8 cellular contexts compared by ENCODE assay signal in the genomic region with DNA sequence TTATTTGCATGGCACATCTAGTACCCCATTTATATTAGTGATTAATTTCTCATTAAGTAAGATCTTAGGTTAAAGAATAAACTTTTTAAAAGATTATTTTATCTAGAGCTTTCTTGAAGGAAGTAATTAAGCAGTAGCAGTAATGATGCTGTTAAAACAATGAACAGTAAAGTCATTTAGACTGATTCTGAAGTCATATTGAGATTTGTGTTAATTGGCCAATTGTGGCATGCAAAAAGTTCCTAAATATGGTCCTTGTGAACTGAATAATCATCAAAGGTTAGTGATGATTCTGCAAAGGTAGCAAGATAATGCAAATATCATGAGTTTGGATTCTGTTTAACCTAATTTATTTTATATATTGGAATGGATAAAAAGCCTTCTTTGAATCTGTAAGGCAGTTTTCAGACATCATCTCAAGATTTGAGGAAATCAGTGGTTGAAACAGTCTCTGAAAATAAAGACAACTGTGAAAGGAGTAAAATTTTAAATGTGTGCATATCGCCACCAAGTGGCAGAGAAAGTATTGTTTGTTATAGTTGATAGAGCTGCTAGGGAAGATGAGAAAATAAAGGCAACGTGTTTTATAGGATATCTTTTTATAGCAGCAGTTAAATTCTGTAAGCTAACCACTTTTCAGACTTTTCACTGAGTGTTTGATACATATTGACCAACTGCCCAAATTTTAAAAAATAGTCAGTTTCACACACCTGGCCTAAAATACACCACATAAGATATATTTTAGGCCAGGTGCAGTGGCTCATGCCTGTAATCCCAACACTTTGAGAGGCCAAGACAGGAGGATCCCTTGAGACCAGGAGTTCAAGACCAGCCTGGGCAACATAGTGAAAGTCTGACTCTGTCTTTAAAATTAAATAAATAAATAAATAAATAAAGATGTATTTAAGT.
DNase-seq lines count a peak whose midpoint lies in the region; ATAC-seq and TF ChIP-seq lines count a peak whose summit lies in the region.

No MANE protein-coding gene starts in this region.

- H3K4me1 Mint-ChIP-seq in H9: peaks cover 20 to 21% of the 10 kb centered on the region in 2 experiments

- no peaks in the 10 kb centered on the region for H3K27me3 ChIP-seq in H9 (ENCODE audit: insufficient read depth, low read length)
- H3K27me3 ChIP-seq in parathyroid adenoma (ENCODE audit: control insufficient read depth, insufficient read depth, low read length): no peaks in the 10 kb centered on the region

- H3K79me2 ChIP-seq in H9 (ENCODE audit: insufficient read depth, low read length): peaks cover 2% of the 10 kb centered on the region; the same call in 1 of the 2 replicates
- H3K79me2 ChIP-seq in parathyroid adenoma: no peaks in the 10 kb centered on the region

- no peak overlapping the region for H4K5ac ChIP-seq in H9 (ENCODE audit: insufficient read length, low read depth, low read length)

- no peak overlapping the region for H2BK15ac ChIP-seq in H9 (ENCODE audit: low read depth, low read length)

- no peak overlapping the region for H3T11ph ChIP-seq in H9 (ENCODE audit: low read length)

- no peak overlapping the region for H2AFZ ChIP-seq in H9 (ENCODE audit: low read length)
- H2AFZ ChIP-seq in parathyroid adenoma: no peak overlapping the region

- no peak overlapping the region for H2AK5ac ChIP-seq in H9 (ENCODE audit: insufficient read length, low read length)

- no peak overlapping the region for H3K4me3 ChIP-seq in fibroblast of villous mesenchyme (ENCODE audit: low read depth, low read length)
- H3K4me3 ChIP-seq in parathyroid adenoma (ENCODE audit: low read depth, low read length): no peak overlapping the region

- H4K91ac ChIP-seq in H9 (ENCODE audit: insufficient read length, low read depth, low read length): no peak overlapping the region

- H3K23me2 ChIP-seq in H9 (ENCODE audit: insufficient read length, low read depth, low read length, poor library complexity, severe bottlenecking): no peaks in the 10 kb centered on the region

- H3K4ac ChIP-seq in H9 (ENCODE audit: low read depth, low read length): no peak overlapping the region

- H2BK20ac ChIP-seq in H9 (ENCODE audit: low read depth, low read length, poor library complexity, severe bottlenecking): no peak overlapping the region

- H2BK5ac ChIP-seq in H9 (ENCODE audit: insufficient read length, low read length): no peak overlapping the region

- no peak overlapping the region for H3K27ac Mint-ChIP-seq in H9

- no peak overlapping the region for H4K8ac ChIP-seq in H9 (replicated peaks; ENCODE audit: insufficient read length, low read depth, low read length)

- WGBS in H9 (ENCODE audit: extremely low coverage, insufficient read length, low lambda C conversion rate): no CpG with 5 or more reads among the region's 2 CpGs

- H2BK120ac ChIP-seq in H9 (ENCODE audit: low read depth, low read length, poor library complexity, severe bottlenecking): no peak overlapping the region

- H3K4me2 ChIP-seq in H9 (ENCODE audit: insufficient read depth, insufficient read length, low read length) (no peak overlapping the region), parathyroid adenoma (ENCODE audit: low read length) (no peak overlapping the region)

- H2BK12ac ChIP-seq in H9 (ENCODE audit: insufficient read length, low read depth, low read length): no peak overlapping the region

- H4K20me1 ChIP-seq in H9 (ENCODE audit: control insufficient read depth, insufficient read depth, insufficient read length): no peaks in the 10 kb centered on the region

- no peak overlapping the region for H3K23ac ChIP-seq in H9 (ENCODE audit: insufficient read length, low read depth, low read length)

- H3K36me3 Mint-ChIP-seq in H9 (ENCODE audit: insufficient read depth in 1 of 3, low read depth in 3 of 3): peaks cover 31 to 67% (median 47%) of the 10 kb centered on the region in 3 experiments

- TF ChIP-seq CTCF in H9 (conservative IDR thresholded peaks at IDR 0.05) (peak; percentile 71), fibroblast of villous mesenchyme (IDR thresholded peaks at IDR 0.05; ENCODE audit: insufficient read depth, low read depth, low read length) (peak; percentile 60), parathyroid adenoma (IDR thresholded peaks at IDR 0.05) (peak; percentile 47)

- H3K36me3 ChIP-seq in parathyroid adenoma (ENCODE audit: control insufficient read depth, insufficient read depth, low read length): no peaks in the 10 kb centered on the region

- H3K9ac ChIP-seq in H9 (ENCODE audit: extremely low read depth, insufficient read length, low read length) (no peak overlapping the region), parathyroid adenoma (no peak overlapping the region)

- no peak overlapping the region for H3K56ac ChIP-seq in H9 (ENCODE audit: insufficient read length, low read depth, low read length)

- no peak overlapping the region for H3K27ac ChIP-seq in H9 (ENCODE audit: insufficient read length, low read depth, low read length)
- no peak overlapping the region for H3K27ac ChIP-seq in parathyroid adenoma

- H3K18ac ChIP-seq in H9 (ENCODE audit: insufficient read length, low read depth, low read length): no peak overlapping the region

- DNase-seq in stimulated activated CD4-positive, alpha-beta T cell treated with anti-CD3 and anti-CD28 coated beads, Interleukin-2, amount 100 ng/mL, for 4 hours (ENCODE audit: low read depth): peak; percentile 9
- no peak for DNase-seq in stimulated activated CD4-positive, alpha-beta T cell treated with anti-CD3 and anti-CD28 coated beads, Interleukin-12 subunit alpha, Interleukin-12 subunit beta, amount 100 ng/mL, for 4 hours
- DNase-seq in H9 (no peak), NCI-H1694 treated with DMSO at 0.1 percent for 48 hours (lab: John Stamatoyannopoulos, UW) (peak; percentile 51), T-helper 9 cell (peak; percentile 4), fibroblast of villous mesenchyme (ENCODE audit: low read depth) (peak; percentile 71)

- H3K79me1 ChIP-seq in H9 (ENCODE audit: insufficient read depth, low read depth, low read length, poor library complexity, severe bottlenecking): peaks cover 5% of the 10 kb centered on the region

- H3K9me3 ChIP-seq in H9 (ENCODE audit: control insufficient read depth, low read depth, low read length) (no peaks in the 10 kb centered on the region), parathyroid adenoma (ENCODE audit: control insufficient read depth, low read length) (no peaks in the 10 kb centered on the region)

- H3K9me3 Mint-ChIP-seq in H9: peaks cover 11 to 14% of the 10 kb centered on the region in 2 experiments

- no peak overlapping the region for H3K14ac ChIP-seq in H9 (ENCODE audit: insufficient read depth, low read length)

- H3K27me3 Mint-ChIP-seq in H9 (ENCODE audit: low read depth): no peaks in the 10 kb centered on the region; the same call in 1 of the 2 replicates

- H3K4me1 ChIP-seq in H9 (ENCODE audit: insufficient read depth, low read length) (no peaks in the 10 kb centered on the region; the same call in 1 of the 2 replicates), parathyroid adenoma (no peaks in the 10 kb centered on the region)

- no peak overlapping the region for H3K4me3 Mint-ChIP-seq in H9

- ATAC-seq in HG03045 (IDR thresholded peaks at IDR 0.05; ENCODE audit: unreplicated experiment): no peak

Comparison
In these comparisons a context has a peak if more than half of its experiments do, and no peak if none do; other contexts are left out.
1. DNase-seq: peak in stimulated activated CD4-positive, alpha-beta T cell treated with anti-CD3 and anti-CD28 coated beads, Interleukin-2, amount 100 ng/mL, for 4 hours (single experiment), NCI-H1694 treated with DMSO at 0.1 percent for 48 hours (single experiment), T-helper 9 cell (single experiment) and fibroblast of villous mesenchyme (single experiment); none in stimulated activated CD4-positive, alpha-beta T cell treated with anti-CD3 and anti-CD28 coated beads, Interleukin-12 subunit alpha, Interleukin-12 subunit beta, amount 100 ng/mL, for 4 hours (single experiment) and H9 (single experiment).
2. Peak in every context shown above with its lines, with median percentiles within 50 percentile points of each other: CTCF ChIP-seq.